Comparison of ENCODE assay signal across 12 cellular contexts in genomic region chr6:37878150-37878710, GRCh38. TPM values are rescaled to one million over a fixed set of nuclear protein-coding genes. Genes with fewer than 3 reads are reported as not detected.
DNase-seq lines count a peak whose midpoint lies in the region; ATAC-seq and TF ChIP-seq lines count a peak whose summit lies in the region.
"Had no signal": no experiment of that assay in that cellular context is flagged by ENCODE, and none has a peak within 500 bp of the region (broad histone marks: within the 10 kb centered on the region; RNA-seq: fewer than 3 reads in every experiment).

No MANE protein-coding gene starts in this region.

- no peak overlapping the region for H3K4me3 ChIP-seq in ovary
- no peak overlapping the region for H3K4me3 ChIP-seq in esophagus squamous epithelium
- H3K4me3 ChIP-seq: BLaER1 treated with 17β-estradiol and CSF1 and Interleukin-3, amounts not matched to agents 10 nM and 100 nM had no signal

- no peaks in the 10 kb centered on the region for H3K9me3 ChIP-seq in CD4-positive, alpha-beta T cell (ENCODE audit: control insufficient read depth, low read length)
- H3K9me3 ChIP-seq in ovary = no peaks in the 10 kb centered on the region
- no peaks in the 10 kb centered on the region for H3K9me3 ChIP-seq in esophagus squamous epithelium

- H3K27ac Mint-ChIP-seq in CD4-positive, alpha-beta T cell = peak overlapping the region; percentile 31
- H3K27ac Mint-ChIP-seq in IgD-negative memory B cell = peak overlapping the region in 2 of 3 donors; percentile 9 to 14

- no peak for ATAC-seq in CD4-positive, alpha-beta T cell (ENCODE audit: poor library complexity)
- ATAC-seq in esophagus mucosa (peak; percentile 36), omental fat pad (ENCODE audit: low FRiP score) (peak; percentile 48), HG03045 (IDR thresholded peaks at IDR 0.05; ENCODE audit: unreplicated experiment) (no peak)

- POLR2A ChIA-PET in CD4-positive, alpha-beta T cell (lab: Charles Lee) = interaction anchor here (1.4 kb wide), 1 partner anchor 59 kb away, joined by 4 read pairs; the partner anchor contains the start of gene ZFAND3

- no peaks in the 10 kb centered on the region for H3K27me3 ChIP-seq in CD4-positive, alpha-beta T cell (ENCODE audit: control insufficient read depth, insufficient read depth, low read length)
- H3K27me3 ChIP-seq in ovary = no peaks in the 10 kb centered on the region
- no peaks in the 10 kb centered on the region for H3K27me3 ChIP-seq in esophagus squamous epithelium
- H3K27me3 ChIP-seq: BLaER1 treated with 17β-estradiol and CSF1 and Interleukin-3, amounts not matched to agents 10 nM and 100 nM had no signal

- CTCF ChIA-PET in CD4-positive, alpha-beta T cell (lab: Charles Lee) = interaction anchor here (0.6 kb wide), 1 partner anchor 19 kb away, joined by 3 read pairs; no protein-coding TSS in a partner anchor

- no peaks in the 10 kb centered on the region for H3K9me3 Mint-ChIP-seq in CD4-positive, alpha-beta T cell
- no peaks in the 10 kb centered on the region for H3K9me3 Mint-ChIP-seq in IgD-negative memory B cell

- H3K27ac ChIP-seq in CD4-positive, alpha-beta T cell (ENCODE audit: low read depth, low read length) = no peak overlapping the region
- H3K27ac ChIP-seq in ovary (no peak overlapping the region), esophagus squamous epithelium (peak overlapping the region in 2 of 4 donors; percentile 3 to 25)

- TF ChIP-seq POLR2A in ovary (IDR thresholded peaks at IDR 0.05) (no peak), esophagus squamous epithelium (IDR thresholded peaks at IDR 0.05) (no peak)

- TF ChIP-seq CTCF in CD4-positive, alpha-beta T cell (IDR thresholded peaks at IDR 0.05) = no peak
- TF ChIP-seq CTCF in omental fat pad (IDR thresholded peaks at IDR 0.05) (no peak), ovary (IDR thresholded peaks at IDR 0.05) (no peak), esophagus squamous epithelium (IDR thresholded peaks at IDR 0.05) (no peak)

- peaks cover 16% of the 10 kb centered on the region for H3K36me3 Mint-ChIP-seq in CD4-positive, alpha-beta T cell (ENCODE audit: low read depth)
- H3K36me3 Mint-ChIP-seq in IgD-negative memory B cell = no peaks in the 10 kb centered on the region

- TF ChIP-seq EP300 in ovary (IDR thresholded peaks at IDR 0.05) = no peak

- WGBS in ovary, 3 donors = 82 to 88% (median 86%) methylated on average over 7 of the region's 7 CpGs
- 59 to 87% methylated on average over 3 of the region's 7 CpGs for WGBS in esophagus squamous epithelium, 2 donors

- no peak for DNase-seq in CD4-positive, alpha-beta T cell
- DNase-seq in omental fat pad (ENCODE audit: low spot score) (no peak), ovary (no peak), NCI-H510A (lab: John Stamatoyannopoulos, UW) (no peak), esophagus squamous epithelium (lab: John Stamatoyannopoulos, UW) (no peak)
- DNase-seq: MM.1S; stimulated activated CD4-positive, alpha-beta T cell treated with anti-CD3 and anti-CD28 coated beads, Interleukin-4, amount 100 ng/mL, for 24 hours; stimulated activated naive CD4-positive, alpha-beta T cell had no signal

- intact Hi-C loops in CD4-positive, alpha-beta T cell (cut with DNase I, micrococcal nuclease) = no loop called here
- intact Hi-C loops in ovary (cut with DNase I) (no loop called here), esophagus squamous epithelium (cut with DNase I) (no loop called here)

- peaks cover 86% of the 10 kb centered on the region for H3K4me1 Mint-ChIP-seq in CD4-positive, alpha-beta T cell (ENCODE audit: low read depth)
- H3K4me1 Mint-ChIP-seq in IgD-negative memory B cell = peaks cover 32 to 63% (median 55%) of the 10 kb centered on the region in 3 donors

- H3K36me3 ChIP-seq in ovary = no peaks in the 10 kb centered on the region
- H3K36me3 ChIP-seq in esophagus squamous epithelium = no peaks in the 10 kb centered on the region

- H3K4me1 ChIP-seq in ovary (ENCODE audit: insufficient read depth) (peaks cover 8% of the 10 kb centered on the region), esophagus squamous epithelium (peaks cover 4 to 29% (median 14%) of the 10 kb centered on the region in 3 donors)

- no peak overlapping the region for H3K4me3 Mint-ChIP-seq in CD4-positive, alpha-beta T cell
- no peak overlapping the region for H3K4me3 Mint-ChIP-seq in IgD-negative memory B cell

- H3K27me3 Mint-ChIP-seq in CD4-positive, alpha-beta T cell = no peaks in the 10 kb centered on the region
- no peaks in the 10 kb centered on the region for H3K27me3 Mint-ChIP-seq in IgD-negative memory B cell

RNA-seq across cellular contexts. Expression of gene ZFAND3, which starts 58.7 kb away (rescaled TPM):
- total RNA-seq in CD4-positive, alpha-beta T cell = 10 to 100 TPM; 34.4 to 37.0 TPM
- polyA plus RNA-seq in IgD-negative memory B cell (6.4 TPM), ovary (100 to 1,000 TPM in 1 of 2 donors, 10 to 100 TPM in 1; 39.8 to 220 TPM)
- total RNA-seq in esophagus mucosa (42.6 TPM), omental fat pad (10 to 100 TPM; 28.8 to 43.8 (median 38.0) TPM), ovary (10 to 100 TPM; 16.6 to 81.1 (median 51.9) TPM), esophagus squamous epithelium (10 to 100 TPM; 15.7 to 23.8 (median 20.9) TPM)

Comparison
In these comparisons a context has a peak if more than half of its experiments do, and no peak if none do; other contexts are left out.
1. ATAC-seq: peak in esophagus mucosa (single experiment) and omental fat pad (single experiment); none in CD4-positive, alpha-beta T cell (single experiment) and HG03045 (single experiment).